In the genomic region with DNA sequence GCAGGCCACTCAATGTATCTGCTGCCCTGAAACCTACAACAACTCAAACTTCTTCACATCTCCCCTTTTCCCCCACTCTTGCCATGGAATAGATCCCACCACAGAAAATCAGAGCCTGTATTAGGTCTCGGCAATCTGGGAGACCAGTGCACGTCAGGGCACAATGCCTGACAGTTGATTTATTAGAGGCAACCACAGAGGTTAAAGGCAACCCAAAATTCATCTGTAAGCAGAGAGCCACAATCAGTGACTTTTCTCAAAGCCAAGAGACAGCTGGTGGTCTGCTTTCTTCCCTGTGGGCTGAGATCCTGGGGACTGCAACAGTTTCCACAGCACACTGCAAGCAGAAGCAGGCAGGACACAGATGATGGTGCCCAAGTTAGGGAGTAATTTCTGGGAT, we compare ENCODE assay signal across 25 cellular contexts.
A peak's percentile ranks its signal among the peaks of the same experiment; 100 is the strongest.
DNase-seq lines count a peak whose midpoint lies in the region; FAIRE-seq and TF ChIP-seq lines count a peak whose summit lies in the region.
"Had no signal": no experiment of that assay in that cellular context is flagged by ENCODE, and none has a peak within 500 bp of the region (broad histone marks: within the 10 kb centered on the region; RNA-seq: fewer than 3 reads in every experiment).

No MANE protein-coding gene starts in this region.

- H3K27ac ChIP-seq in subcutaneous abdominal adipose tissue (ENCODE audit: low read depth, low read length) = peak overlapping the region; percentile 6
- H3K27ac ChIP-seq: BLaER1, RWPE1 had no signal

- TF ChIP-seq CTCF in fibroblast of villous mesenchyme (IDR thresholded peaks at IDR 0.05; ENCODE audit: insufficient read depth, low read depth, low read length) = no peak

- H3K4me3 ChIP-seq in fibroblast of villous mesenchyme (ENCODE audit: low read depth, low read length) (no peak overlapping the region), subcutaneous abdominal adipose tissue (ENCODE audit: low read depth in 1 of 5, low read length in 5 of 5) (no peak overlapping the region)
- H3K4me3 ChIP-seq: BLaER1, GM23338, MG63 had no signal

- DNase-seq in EH (ENCODE audit: low read depth) (peak; percentile 40), RPMI7951 (ENCODE audit: low read depth) (peak; percentile 50), fibroblast of villous mesenchyme (ENCODE audit: low read depth) (peak; percentile 24), T-helper 2 cell (no peak), GM19239 (ENCODE audit: insufficient read length, low spot score) (no peak), NAMALWA (ENCODE audit: low spot score) (no peak)
- DNase-seq: CD4-positive, CD25-positive, alpha-beta regulatory T cell; DMS153; DND-41; H9; KBM-7; NCI-H1417; NCI-H1694; NCI-H2029 treated with DMSO at 0.1 percent for 48 hours; NCI-H446 treated with DMSO at 0.1 percent for 48 hours; NCI-H526; NCI-H82; NK-92 treated with Interleukin-12 subunit alpha and Interleukin-12 subunit beta, amount 100 ng/mL, for 24 hours; SHP77 had no signal

- H3K36me3 ChIP-seq in subcutaneous abdominal adipose tissue (ENCODE audit: control insufficient read depth in 5 of 5, insufficient read depth in 5 of 5, low read length in 5 of 5) = no peaks in the 10 kb centered on the region
- H3K36me3 ChIP-seq: BLaER1, MG63 had no signal

- H3K9me3 ChIP-seq in subcutaneous abdominal adipose tissue (ENCODE audit: control insufficient read depth in 5 of 5, low read length in 5 of 5) = no peaks in the 10 kb centered on the region
- H3K9me3 ChIP-seq: BLaER1, MG63 had no signal

- peaks cover 0 to 10% (median 3%) of the 10 kb centered on the region in 5 donors for H3K4me1 ChIP-seq in subcutaneous abdominal adipose tissue (ENCODE audit: control insufficient read depth in 5 of 5, insufficient read depth in 5 of 5, low read length in 5 of 5)
- H3K4me1 ChIP-seq: BLaER1 had no signal

- no peak for FAIRE-seq in GM19239 (lab: Jason Lieb, UNC)
- FAIRE-seq: HepG2 had no signal

- H3K27me3 ChIP-seq in subcutaneous abdominal adipose tissue (ENCODE audit: control insufficient read depth in 5 of 5, insufficient read depth in 4 of 5, low read length in 5 of 5) = peaks cover 0 to under 1% (median 0%) of the 10 kb centered on the region in 5 donors
- H3K27me3 ChIP-seq: BLaER1, MG63 had no signal

- H3K9ac ChIP-seq in subcutaneous abdominal adipose tissue (ENCODE audit: low read length in 5 of 5) = no peak overlapping the region
- H3K9ac ChIP-seq: BLaER1 had no signal

Comparison
In these comparisons a context has a peak if more than half of its experiments do, and no peak if none do; other contexts are left out.
1. DNase-seq: peak in EH (single experiment), RPMI7951 (single experiment) and fibroblast of villous mesenchyme (single experiment); none in T-helper 2 cell (0 of 5), GM19239 (single experiment) and NAMALWA (single experiment).